In the genomic region with DNA sequence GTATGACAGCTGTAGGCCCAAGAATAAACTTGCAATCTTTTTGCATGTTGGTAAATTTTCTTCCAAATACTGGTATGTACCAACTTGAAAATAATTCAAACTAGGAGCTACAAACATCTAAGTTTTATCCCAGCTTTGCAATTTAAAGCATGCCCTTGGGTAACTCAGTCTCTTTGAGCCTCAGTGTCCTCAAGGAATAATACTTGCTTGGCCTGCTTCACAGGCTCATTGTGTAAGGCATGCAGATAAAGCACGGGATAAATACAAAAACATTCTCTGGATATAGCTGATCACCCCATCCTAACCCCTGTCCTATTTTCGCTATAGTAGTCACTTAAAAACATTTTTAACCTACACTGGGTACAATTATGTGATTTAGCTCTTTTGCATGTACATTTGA, we compare ENCODE assay signal across 6 cellular contexts.
"Had no signal": no experiment of that assay in that cellular context is flagged by ENCODE, and none has a peak within 500 bp of the region (broad histone marks: within the 10 kb centered on the region; RNA-seq: fewer than 3 reads in every experiment).

No MANE protein-coding gene starts in this region.

- H3K27ac Mint-ChIP-seq: IgD-negative memory B cell had no signal

- H3K9me3 Mint-ChIP-seq: IgD-negative memory B cell had no signal

- H3K4me3 Mint-ChIP-seq: IgD-negative memory B cell had no signal

- H3K4me3 ChIP-seq: K562 had no signal

- ATAC-seq: HepG2, K562 had no signal

- DNase-seq: IMR-90, KBM-7 had no signal

- H3K27ac ChIP-seq: HL-60 had no signal

- H3K27me3 Mint-ChIP-seq: IgD-negative memory B cell had no signal
